ENCODE assay signal across 8 cellular contexts in genomic region chr14:75578099-75578785, GRCh38. TPM values are rescaled to one million over a fixed set of nuclear protein-coding genes. Genes with fewer than 3 reads are reported as not detected.
A peak's percentile ranks its signal among the peaks of the same experiment; 100 is the strongest.
DNase-seq lines count a peak whose midpoint lies in the region; ATAC-seq and TF ChIP-seq lines count a peak whose summit lies in the region.

Gene FLVCR2, plus strand, starts transcription at chr14:75578620. Its CDS starts 353 bp downstream, at chr14:75578973.

- no peak for TF ChIP-seq CTCF in brain microvascular endothelial cell (IDR thresholded peaks at IDR 0.05; ENCODE audit: low read depth, low read length, missing control alignments)

- in situ Hi-C loops in brain microvascular endothelial cell (cut with HindIII; ENCODE audit: low pct_ligation_motif_present, low sequenced_read_pairs), result no loop called here

- H3K27me3 ChIP-seq in brain microvascular endothelial cell (replicated peaks) (no peaks in the 10 kb centered on the region), iPS-15b (ENCODE audit: control insufficient read depth, insufficient read depth, low read length) (peaks cover 10% of the 10 kb centered on the region)

- TF ChIP-seq RAD21 in Ishikawa (IDR thresholded peaks at IDR 0.05; ENCODE audit: low read depth), result no peak

- H3K36me3 ChIP-seq in brain microvascular endothelial cell (replicated peaks), result no peaks in the 10 kb centered on the region
- H3K36me3 ChIP-seq in iPS-15b (ENCODE audit: control insufficient read depth, insufficient read depth, low read length), result no peaks in the 10 kb centered on the region

- no peak for TF ChIP-seq EP300 in Ishikawa (IDR thresholded peaks at IDR 0.05; ENCODE audit: borderline replicate concordance)

- H3K9me3 ChIP-seq in iPS-15b (ENCODE audit: control insufficient read depth, insufficient read depth, low read length), result no peaks in the 10 kb centered on the region

- intact Hi-C loops in sciatic nerve (cut with DNase I), result loop anchor here (1.0 kb wide), 1 partner anchor 75 kb away; no protein-coding TSS in a partner anchor

- DNase-seq in C1 segment of cervical spinal cord (lab: John Stamatoyannopoulos, UW), result peak in 12 of 14 donors; percentile 30 to 78 (median 64)
- DNase-seq in T-helper 9 cell, result peak; percentile 56
- peak; percentile 40 for DNase-seq in brain microvascular endothelial cell
- peak; percentile 93 for DNase-seq in sciatic nerve (ENCODE audit: low spot score)
- no peak for DNase-seq in GF-D8 (lab: John Stamatoyannopoulos, UW)

- peak within 1 kb of the TSS; percentile 69 for H3K4me3 ChIP-seq in brain microvascular endothelial cell (ENCODE audit: low read depth, low read length)
- H3K4me3 ChIP-seq in iPS-15b (ENCODE audit: low read depth, low read length), result peak within 1 kb of the TSS; percentile 73

- H3K27ac ChIP-seq in brain microvascular endothelial cell, result no peak within 1 kb of the TSS

- H3K4me1 ChIP-seq in iPS-15b (ENCODE audit: control insufficient read depth, insufficient read depth, low read length), result peaks cover 9% of the 10 kb centered on the region

- ATAC-seq in GM19455 (IDR thresholded peaks at IDR 0.05; ENCODE audit: unreplicated experiment), result peak; percentile 29
- ATAC-seq in sciatic nerve, result peak; percentile 94

- H3K9ac ChIP-seq in iPS-15b (ENCODE audit: low read depth, low read length), result peak within 1 kb of the TSS; percentile 14

TF ChIP-seq in Ishikawa, 13 proteins besides CTCF, POLR2A, EP300 and RAD21:
- TF ChIP-seq MAX (IDR thresholded peaks at IDR 0.05) (peak; percentile 54), TEAD4 (IDR thresholded peaks at IDR 0.05) (peak; percentile 23; the same call in 1 of the 2 replicates), CREB1 (IDR thresholded peaks at IDR 0.05; ENCODE audit: low read depth) (no peak), ZBTB7A (IDR thresholded peaks at IDR 0.05; ENCODE audit: low read depth) (peak; percentile 68; the same call in 1 of the 2 replicates), NFIC (IDR thresholded peaks at IDR 0.05) (no peak), USF1 (IDR thresholded peaks at IDR 0.05) (peak; percentile 92)

RNA-seq across cellular contexts. Expression of gene FLVCR2, which starts in this region (rescaled TPM):
- total RNA-seq in sciatic nerve, result 56.4 TPM
